ENCODE assay signal across 21 cellular contexts in genomic region chr1:153801786-153802697, GRCh38. TPM values are rescaled to one million over a fixed set of nuclear protein-coding genes. Genes with fewer than 3 reads are reported as not detected.
A peak's percentile ranks its signal among the peaks of the same experiment; 100 is the strongest.
DNase-seq lines count a peak whose midpoint lies in the region; ATAC-seq and TF ChIP-seq lines count a peak whose summit lies in the region.
"Had no signal": no experiment of that assay in that cellular context is flagged by ENCODE, and none has a peak within 500 bp of the region (broad histone marks: within the 10 kb centered on the region; RNA-seq: fewer than 3 reads in every experiment).

No MANE protein-coding gene starts in this region.

- no peak for DNase-seq in activated T-cell treated with anti-CD3 and anti-CD28 coated beads, Interleukin-2, amount 50 U/mL, for 72 hours
- DNase-seq in activated T-cell treated with anti-CD3 and anti-CD28 coated beads for 4 hours (no peak), RWPE1 (ENCODE audit: low spot score) (no peak), NAMALWA (ENCODE audit: low spot score) (no peak), T-helper 9 cell (no peak)
- DNase-seq in stimulated activated CD4-positive, alpha-beta T cell treated with anti-CD3 and anti-CD28 coated beads, Interleukin-15, amount 100 ng/mL, for 24 hours, result no peak
- DNase-seq: ACHN; effector CD4-positive, alpha-beta T cell; EL; mesendoderm; NCI-H146; NCI-H2227 treated with DMSO at 0.1 percent for 48 hours; NK-92 treated with Interleukin-12 subunit alpha and Interleukin-12 subunit beta, amount 100 ng/mL, for 24 hours; RPMI8226; stimulated activated CD4-positive, alpha-beta T cell treated with anti-CD3 and anti-CD28 coated beads, Interleukin-12 subunit alpha, Interleukin-12 subunit beta, amount 100 ng/mL, for 4 hours; stimulated activated naive CD4-positive, alpha-beta T cell; T-cell had no signal

- no peaks in the 10 kb centered on the region for H3K9me3 Mint-ChIP-seq in activated T-cell treated with anti-CD3 and anti-CD28 coated beads, Interleukin-2, amount 50 U/mL, for 72 hours
- no peaks in the 10 kb centered on the region for H3K9me3 Mint-ChIP-seq in dendritic cell treated with granulocyte-macrophage colony-stimulating factor and Interleukin-4, amounts not matched to agents 40 ng/mL and 50 ng/mL, for 4 days
- H3K9me3 Mint-ChIP-seq: T-cell had no signal

- peaks cover 0 to 43% (median 17%) of the 10 kb centered on the region in 5 donors for H3K4me1 ChIP-seq in subcutaneous abdominal adipose tissue (ENCODE audit: control insufficient read depth in 5 of 5, insufficient read depth in 5 of 5, low read length in 5 of 5)

- H3K9me3 ChIP-seq in subcutaneous abdominal adipose tissue (ENCODE audit: control insufficient read depth in 5 of 5, low read length in 5 of 5), result no peaks in the 10 kb centered on the region
- H3K9me3 ChIP-seq: neutrophil had no signal

- no peak overlapping the region for H3K4me3 Mint-ChIP-seq in activated T-cell treated with anti-CD3 and anti-CD28 coated beads, Interleukin-2, amount 50 U/mL, for 72 hours
- H3K4me3 Mint-ChIP-seq in dendritic cell treated with granulocyte-macrophage colony-stimulating factor and Interleukin-4, amounts not matched to agents 40 ng/mL and 50 ng/mL, for 4 days, result no peak overlapping the region
- H3K4me3 Mint-ChIP-seq: T-cell had no signal

- peaks cover 0 to 6% of the 10 kb centered on the region in 2 donors for H3K36me3 Mint-ChIP-seq in activated T-cell treated with anti-CD3 and anti-CD28 coated beads, Interleukin-2, amount 50 U/mL, for 72 hours (ENCODE audit: insufficient read depth in 2 of 2)
- peaks cover 56% of the 10 kb centered on the region for H3K36me3 Mint-ChIP-seq in dendritic cell treated with granulocyte-macrophage colony-stimulating factor and Interleukin-4, amounts not matched to agents 40 ng/mL and 50 ng/mL, for 4 days (ENCODE audit: low read depth)

- H3K9ac ChIP-seq in subcutaneous abdominal adipose tissue (ENCODE audit: low read length in 5 of 5), result no peak overlapping the region

- H3K27me3 ChIP-seq in subcutaneous abdominal adipose tissue (ENCODE audit: control insufficient read depth in 5 of 5, insufficient read depth in 4 of 5, low read length in 5 of 5), result no peaks in the 10 kb centered on the region
- H3K27me3 ChIP-seq: hepatocyte, neutrophil had no signal

- H3K27ac ChIP-seq in RWPE1, result 0 out of 2 replicates have a peak overlapping the region, but pooled peaks have one; percentile 28
- peak overlapping the region; percentile 41 for H3K27ac ChIP-seq in subcutaneous abdominal adipose tissue (ENCODE audit: low read depth, low read length)
- H3K27ac ChIP-seq: hepatocyte, neutrophil had no signal

- H3K27ac Mint-ChIP-seq in activated T-cell treated with anti-CD3 and anti-CD28 coated beads, Interleukin-2, amount 50 U/mL, for 72 hours, result peak overlapping the region; percentile 31
- peak overlapping the region; percentile 76 for H3K27ac Mint-ChIP-seq in dendritic cell treated with granulocyte-macrophage colony-stimulating factor and Interleukin-4, amounts not matched to agents 40 ng/mL and 50 ng/mL, for 4 days

- intact Hi-C loops in dendritic cell treated with granulocyte-macrophage colony-stimulating factor and Interleukin-4, amounts not matched to agents 40 ng/mL and 50 ng/mL, for 4 days (cut with micrococcal nuclease), result loop anchor here (10.0 kb wide), 1 partner anchor 123 kb away; the partner anchor contains the start of gene GATAD2B

- no peak overlapping the region for H3K4me3 ChIP-seq in subcutaneous abdominal adipose tissue (ENCODE audit: low read depth in 1 of 5, low read length in 5 of 5)
- H3K4me3 ChIP-seq: hepatocyte had no signal

- peaks cover 0 to 13% (median 7%) of the 10 kb centered on the region in 5 donors for H3K36me3 ChIP-seq in subcutaneous abdominal adipose tissue (ENCODE audit: control insufficient read depth in 5 of 5, insufficient read depth in 5 of 5, low read length in 5 of 5)

- CTCF ChIA-PET in RWPE1 (lab: Yijun Ruan, JAX), result no interaction called here

- no peak for TF ChIP-seq CTCF in RWPE1 (conservative IDR thresholded peaks at IDR 0.05; ENCODE audit: low read depth)

- peaks cover 50% of the 10 kb centered on the region for H3K4me1 Mint-ChIP-seq in activated T-cell treated with anti-CD3 and anti-CD28 coated beads, Interleukin-2, amount 50 U/mL, for 72 hours (ENCODE audit: low read depth)
- peaks cover 66% of the 10 kb centered on the region for H3K4me1 Mint-ChIP-seq in dendritic cell treated with granulocyte-macrophage colony-stimulating factor and Interleukin-4, amounts not matched to agents 40 ng/mL and 50 ng/mL, for 4 days (ENCODE audit: low read depth)

- POLR2A ChIA-PET in RWPE1 (lab: Yijun Ruan, JAX; ENCODE audit: low non-redundant PET), result no interaction called here

- H3K27me3 Mint-ChIP-seq in activated T-cell treated with anti-CD3 and anti-CD28 coated beads, Interleukin-2, amount 50 U/mL, for 72 hours (ENCODE audit: low read depth), result no peaks in the 10 kb centered on the region
- H3K27me3 Mint-ChIP-seq in dendritic cell treated with granulocyte-macrophage colony-stimulating factor and Interleukin-4, amounts not matched to agents 40 ng/mL and 50 ng/mL, for 4 days, result peaks cover 1% of the 10 kb centered on the region
- H3K27me3 Mint-ChIP-seq: T-cell had no signal

- no peak for ATAC-seq in activated T-cell treated with anti-CD3 and anti-CD28 coated beads, Interleukin-2, amount 50 U/mL, for 72 hours (replicated peaks in 1 of 2)
- ATAC-seq: T-cell had no signal

RNA-seq across cellular contexts. Expression of gene SLC27A3, which starts 26.8 kb away (rescaled TPM):
- 1 to 10 TPM; 5.6 to 8.3 TPM for total RNA-seq in activated T-cell treated with anti-CD3 and anti-CD28 coated beads, Interleukin-2, amount 50 U/mL, for 72 hours
